Comparison of ENCODE assay signal across 19 cellular contexts in genomic region chr12:121562484-121562883, GRCh38. TPM values are rescaled to one million over a fixed set of nuclear protein-coding genes. Genes with fewer than 3 reads are reported as not detected.
DNase-seq lines count a peak whose midpoint lies in the region; ATAC-seq and TF ChIP-seq lines count a peak whose summit lies in the region.
"Had no signal": no experiment of that assay in that cellular context is flagged by ENCODE, and none has a peak within 500 bp of the region (broad histone marks: within the 10 kb centered on the region; RNA-seq: fewer than 3 reads in every experiment).

No MANE protein-coding gene starts in this region.

- no peak overlapping the region for H3K4me3 Mint-ChIP-seq in activated B cell treated with CpG ODN at 0.5 μM for 24 hours
- H3K4me3 Mint-ChIP-seq in stimulated activated memory B cell treated with anti-CD40 and anti-IgM and Interleukin-4, amounts not matched to agents 10 μg/mL and 1 μg/mL and 100 μg/mL, for 72 hours, result no peak overlapping the region
- H3K4me3 Mint-ChIP-seq: CD4-positive, alpha-beta T cell had no signal

- H3K4me1 Mint-ChIP-seq in activated B cell treated with CpG ODN at 0.5 μM for 24 hours, result peaks cover 50% of the 10 kb centered on the region
- H3K4me1 Mint-ChIP-seq in stimulated activated memory B cell treated with anti-CD40 and anti-IgM and Interleukin-4, amounts not matched to agents 10 μg/mL and 1 μg/mL and 100 μg/mL, for 72 hours, result peaks cover 54% of the 10 kb centered on the region

- peak overlapping the region in 10 of 11 experiments; percentile 10 to 97 (median 29); a peak in 11 of 22 replicates for H3K4me2 ChIP-seq in BLaER1 treated with 17β-estradiol and CSF1 and Interleukin-3, amounts not matched to agents 10 nM and 100 nM

- peak overlapping the region in 2 of 11 experiments; percentile 9 to 28; a peak in 2 of 22 replicates for H3K27ac ChIP-seq in BLaER1 treated with 17β-estradiol and CSF1 and Interleukin-3, amounts not matched to agents 10 nM and 100 nM
- 0 out of 2 replicates have a peak overlapping the region, but pooled peaks have one; percentile 18 for H3K27ac ChIP-seq in HUES64 (ENCODE audit: low read depth, low read length)
- H3K27ac ChIP-seq: SJSA1 had no signal

- peaks cover 0 to 5% (median 0%) of the 10 kb centered on the region in 11 experiments; a peak in 2 of 22 replicates for H3K9me3 ChIP-seq in BLaER1 treated with 17β-estradiol and CSF1 and Interleukin-3, amounts not matched to agents 10 nM and 100 nM (replicated peaks in 1 of 11)
- H3K9me3 ChIP-seq in HUES64 (ENCODE audit: insufficient read depth, low read depth, low read length), result no peaks in the 10 kb centered on the region
- H3K9me3 ChIP-seq: MG63, SJSA1 had no signal

- H3K4me3 ChIP-seq in BLaER1 treated with 17β-estradiol and CSF1 and Interleukin-3, amounts not matched to agents 10 nM and 100 nM, result no peak overlapping the region
- no peak overlapping the region for H3K4me3 ChIP-seq in HUES64 (ENCODE audit: low read length)
- H3K4me3 ChIP-seq: MG63, SJSA1 had no signal

- peaks cover 0 to 26% (median 9%) of the 10 kb centered on the region in 11 experiments; a peak in 11 of 22 replicates for H3K36me3 ChIP-seq in BLaER1 treated with 17β-estradiol and CSF1 and Interleukin-3, amounts not matched to agents 10 nM and 100 nM
- H3K36me3 ChIP-seq in HUES64 (ENCODE audit: insufficient read depth, low read length), result peaks cover 72% of the 10 kb centered on the region
- H3K36me3 ChIP-seq: MG63 had no signal

- peaks cover 42 to 78% (median 51%) of the 10 kb centered on the region in 10 experiments for H3K4me1 ChIP-seq in BLaER1 treated with 17β-estradiol and CSF1 and Interleukin-3, amounts not matched to agents 10 nM and 100 nM
- H3K4me1 ChIP-seq in HUES64 (ENCODE audit: insufficient read depth, low read length), result no peaks in the 10 kb centered on the region
- H3K4me1 ChIP-seq: SJSA1 had no signal

- POLR2A ChIA-PET in activated B cell treated with CpG ODN at 0.5 μM for 24 hours (lab: Charles Lee), result interaction anchor here (2.1 to 10.7 kb wide), 4 partner anchors 14 to 64 kb away, joined by 13 to 232 read pairs (median 70); partner anchors contain the start of genes KDM2B and ORAI1
- POLR2A ChIA-PET in HEK293T (lab: Yijun Ruan, JAX), result interaction anchor here (1.0 kb wide), 1 partner anchor 8 kb away, joined by 3 read pairs; no protein-coding TSS in a partner anchor

- H3K9ac ChIP-seq in BLaER1 treated with 17β-estradiol and CSF1 and Interleukin-3, amounts not matched to agents 10 nM and 100 nM, result 0 out of 22 replicates have a peak overlapping the region, but pooled peaks of 3 of the 11 experiments have one; percentile 5 to 14 (median 11)
- H3K9ac ChIP-seq in HUES64 (ENCODE audit: low read depth, low read length), result no peak overlapping the region

- DNase-seq in activated B cell treated with CpG ODN at 0.5 μM for 24 hours (no peak), HEK293T (ENCODE audit: extremely low spot score) (no peak), NCI-H2227 treated with DMSO at 0.1 percent for 48 hours (lab: John Stamatoyannopoulos, UW) (no peak)
- DNase-seq: CD4-positive, alpha-beta T cell; COR-L47; DMS 273 treated with DMSO at 0.1 percent for 48 hours; MG63; NCI-H1417 treated with DMSO at 0.1 percent for 48 hours; NCI-H187; NCI-H345; NCI-H524; NCI-H82; OCI-M1 had no signal

- H4K20me1 ChIP-seq in BLaER1 treated with 17β-estradiol and CSF1 and Interleukin-3, amounts not matched to agents 10 nM and 100 nM, result no peaks in the 10 kb centered on the region

- H3K27ac Mint-ChIP-seq in activated B cell treated with CpG ODN at 0.5 μM for 24 hours, result peak overlapping the region; percentile 97
- peak overlapping the region; percentile 95 for H3K27ac Mint-ChIP-seq in stimulated activated memory B cell treated with anti-CD40 and anti-IgM and Interleukin-4, amounts not matched to agents 10 μg/mL and 1 μg/mL and 100 μg/mL, for 72 hours
- H3K27ac Mint-ChIP-seq: CD4-positive, alpha-beta T cell had no signal

- no peak for ATAC-seq in activated B cell treated with CpG ODN at 0.5 μM for 24 hours (ENCODE audit: low read depth)
- no peak for ATAC-seq in stimulated activated memory B cell treated with anti-CD40 and anti-IgM and Interleukin-4, amounts not matched to agents 10 μg/mL and 1 μg/mL and 100 μg/mL, for 72 hours
- ATAC-seq in HG02571 (IDR thresholded peaks at IDR 0.05; ENCODE audit: unreplicated experiment), result no peak
- ATAC-seq: Right ventricle myocardium inferior had no signal

- CTCF ChIA-PET in activated B cell treated with CpG ODN at 0.5 μM for 24 hours (lab: Charles Lee), result interaction anchor here (0.8 to 2.3 kb wide), 3 partner anchors 10 to 64 kb away, joined by 3 to 11 read pairs (median 3); partner anchors contain the start of gene ORAI1
- CTCF ChIA-PET in HEK293T (lab: Yijun Ruan, JAX), result no interaction called here

- intact Hi-C loops in activated B cell treated with CpG ODN at 0.5 μM for 24 hours (cut with micrococcal nuclease), result no loop called here

- peaks cover 6% of the 10 kb centered on the region for H3K36me3 Mint-ChIP-seq in activated B cell treated with CpG ODN at 0.5 μM for 24 hours (ENCODE audit: low read depth)
- peaks cover 9% of the 10 kb centered on the region for H3K36me3 Mint-ChIP-seq in stimulated activated memory B cell treated with anti-CD40 and anti-IgM and Interleukin-4, amounts not matched to agents 10 μg/mL and 1 μg/mL and 100 μg/mL, for 72 hours

- no peaks in the 10 kb centered on the region for H3K27me3 Mint-ChIP-seq in activated B cell treated with CpG ODN at 0.5 μM for 24 hours
- H3K27me3 Mint-ChIP-seq in stimulated activated memory B cell treated with anti-CD40 and anti-IgM and Interleukin-4, amounts not matched to agents 10 μg/mL and 1 μg/mL and 100 μg/mL, for 72 hours, result no peaks in the 10 kb centered on the region
- H3K27me3 Mint-ChIP-seq: CD4-positive, alpha-beta T cell had no signal

- no peak for TF ChIP-seq CTCF in activated B cell treated with CpG ODN at 0.5 μM for 24 hours (IDR thresholded peaks at IDR 0.05)

- no peaks in the 10 kb centered on the region for H3K27me3 ChIP-seq in BLaER1 treated with 17β-estradiol and CSF1 and Interleukin-3, amounts not matched to agents 10 nM and 100 nM
- H3K27me3 ChIP-seq in HUES64 (ENCODE audit: insufficient read depth, low read length), result no peaks in the 10 kb centered on the region
- H3K27me3 ChIP-seq: MG63, SJSA1 had no signal

- WGBS in HUES64, result 92% methylated on average over 1 of the region's 1 CpG

- H3K9me3 Mint-ChIP-seq in activated B cell treated with CpG ODN at 0.5 μM for 24 hours, result no peaks in the 10 kb centered on the region
- H3K9me3 Mint-ChIP-seq in stimulated activated memory B cell treated with anti-CD40 and anti-IgM and Interleukin-4, amounts not matched to agents 10 μg/mL and 1 μg/mL and 100 μg/mL, for 72 hours, result peaks cover under 1% of the 10 kb centered on the region
- H3K9me3 Mint-ChIP-seq: CD4-positive, alpha-beta T cell had no signal

TF ChIP-seq in HEK293T, 16 proteins besides CTCF, POLR2A, EP300 and RAD21:
- TF ChIP-seq LEF1 (IDR thresholded peaks at IDR 0.05; ENCODE audit: borderline replicate concordance), result no peak
- TF ChIP-seq SP1 (IDR thresholded peaks at IDR 0.05), result no peak
- no peak for TF ChIP-seq PKNOX1 (IDR thresholded peaks at IDR 0.05)
- no peak for TF ChIP-seq ARNT (IDR thresholded peaks at IDR 0.05)
- no peak for TF ChIP-seq ELF4 (IDR thresholded peaks at IDR 0.05)
- no peak for TF ChIP-seq L3MBTL2 (conservative IDR thresholded peaks at IDR 0.05)
- TF ChIP-seq FOXM1 (IDR thresholded peaks at IDR 0.05; ENCODE audit: borderline replicate concordance), result no peak
- TF ChIP-seq HDGF (IDR thresholded peaks at IDR 0.05; ENCODE audit: borderline replicate concordance), result no peak
- no peak for TF ChIP-seq TARDBP (IDR thresholded peaks at IDR 0.05)
- no peak for TF ChIP-seq FOXK2 (IDR thresholded peaks at IDR 0.05)
- no peak for TF ChIP-seq NFRKB (IDR thresholded peaks at IDR 0.05)
- no peak for TF ChIP-seq BHLHE40 (IDR thresholded peaks at IDR 0.05; ENCODE audit: borderline replicate concordance)
- TF ChIP-seq SUZ12 (IDR thresholded peaks at IDR 0.05), result no peak
- no peak for TF ChIP-seq ZNF384 (IDR thresholded peaks at IDR 0.05)
- TF ChIP-seq FOXA1 (IDR thresholded peaks at IDR 0.05), result no peak

RNA-seq across cellular contexts. Expression of gene KDM2B, which starts 18.3 kb away (rescaled TPM):
- 83.7 TPM for polyA plus RNA-seq in HUES64 (2013, experiment 1 of 2)
- polyA plus RNA-seq in HUES64 (2013, experiment 2 of 2), result 82.7 TPM
- total RNA-seq in activated B cell treated with CpG ODN at 0.5 μM for 24 hours, result 197 and 236 TPM in 2 replicates
